In the genomic region with DNA sequence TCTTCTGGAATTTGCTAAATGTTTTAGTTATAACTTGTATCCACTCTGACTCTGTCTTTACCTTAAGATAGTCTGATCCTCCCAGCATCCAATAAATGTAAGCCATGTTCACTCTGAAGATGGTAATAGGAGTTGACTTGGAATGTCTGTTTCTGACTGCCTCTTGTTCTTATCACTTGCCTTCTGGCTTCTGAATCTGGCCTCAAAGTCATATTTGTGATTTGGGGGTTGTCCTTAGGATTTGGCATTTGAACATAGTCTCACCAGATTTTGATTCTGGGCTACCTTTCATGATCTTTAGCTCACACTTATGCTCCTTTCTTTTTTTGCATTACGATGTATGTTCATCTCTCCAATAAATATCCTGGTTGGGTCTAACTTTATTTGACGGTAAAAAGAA, we compare ENCODE assay signal across 32 cellular contexts.
DNase-seq lines count a peak whose midpoint lies in the region; ATAC-seq, FAIRE-seq and TF ChIP-seq lines count a peak whose summit lies in the region.
"Had no signal": no experiment of that assay in that cellular context is flagged by ENCODE, and none has a peak within 500 bp of the region (broad histone marks: within the 10 kb centered on the region; RNA-seq: fewer than 3 reads in every experiment).

No MANE protein-coding gene starts in this region.

- TF ChIP-seq CTCF in K562 (IDR thresholded peaks at IDR 0.05 in 2 of 3, conservative IDR thresholded peaks at IDR 0.05 in 1 of 3; ENCODE audit: insufficient read depth in 2 of 3, low read depth in 1 of 3, low read length in 3 of 3), result no peak
- no peak for TF ChIP-seq CTCF in CD8-positive, alpha-beta T cell (IDR thresholded peaks at IDR 0.05)

- no peak for TF ChIP-seq RAD21 in K562 (CRISPR knock-in tag; conservative IDR thresholded peaks at IDR 0.05 in 1 of 2, IDR thresholded peaks at IDR 0.05 in 1 of 2)

- no peak overlapping the region for H2AFZ ChIP-seq in K562 (ENCODE audit: low read depth, low read length)

- FAIRE-seq in K562 (lab: Jason Lieb, UNC), result peak; percentile 26
- FAIRE-seq: A204.1, A549, D721Med had no signal

- H3K9me3 ChIP-seq in K562 (replicated peaks; ENCODE audit: control insufficient read depth, insufficient read depth, low read depth, low read length), result no peaks in the 10 kb centered on the region
- no peaks in the 10 kb centered on the region for H3K9me3 ChIP-seq in CD8-positive, alpha-beta T cell (ENCODE audit: low read length)
- H3K9me3 ChIP-seq: A549, BE2C, BLaER1, Caco-2 had no signal

- H3K27me3 Mint-ChIP-seq in activated CD4-positive, alpha-beta T cell treated with anti-CD3 and anti-CD28 coated beads, Interleukin-2, amount 10 ng/mL, durations not matched to agents 24 days and 14 days, result peaks cover 5% of the 10 kb centered on the region
- peaks cover 2% of the 10 kb centered on the region for H3K27me3 Mint-ChIP-seq in CD8-positive, alpha-beta T cell (ENCODE audit: low read depth)
- H3K27me3 Mint-ChIP-seq: CD4-positive, CD25-positive, alpha-beta regulatory T cell had no signal

- TF ChIP-seq EP300 in K562 (IDR thresholded peaks at IDR 0.05; ENCODE audit: low read length), result no peak

- H3K9ac ChIP-seq in K562 (ENCODE audit: insufficient read depth in 1 of 2, low read depth in 2 of 2, low read length in 2 of 2), result no peak overlapping the region
- H3K9ac ChIP-seq: BLaER1; BLaER1 treated with 17β-estradiol and CSF1 and Interleukin-3, amounts not matched to agents 10 nM and 100 nM had no signal

- intact Hi-C loops in activated CD4-positive, alpha-beta T cell treated with anti-CD3 and anti-CD28 coated beads, Interleukin-2, amount 10 ng/mL, durations not matched to agents 24 days and 14 days (cut with micrococcal nuclease), result no loop called here
- intact Hi-C loops in K562 (cut with micrococcal nuclease), result no loop called here
- intact Hi-C loops in CD8-positive, alpha-beta T cell (cut with DNase I, micrococcal nuclease), result no loop called here

- no peaks in the 10 kb centered on the region for H3K9me3 Mint-ChIP-seq in activated CD4-positive, alpha-beta T cell treated with anti-CD3 and anti-CD28 coated beads, Interleukin-2, amount 10 ng/mL, durations not matched to agents 24 days and 14 days
- H3K9me3 Mint-ChIP-seq in CD8-positive, alpha-beta T cell, result no peaks in the 10 kb centered on the region
- H3K9me3 Mint-ChIP-seq: CD14-positive monocyte; CD4-positive, alpha-beta memory T cell; CD4-positive, alpha-beta T cell; CD8-positive, alpha-beta memory T cell had no signal

- H3K4me1 Mint-ChIP-seq in activated CD4-positive, alpha-beta T cell treated with anti-CD3 and anti-CD28 coated beads, Interleukin-2, amount 10 ng/mL, durations not matched to agents 24 days and 14 days, result no peaks in the 10 kb centered on the region
- H3K4me1 Mint-ChIP-seq in CD8-positive, alpha-beta T cell (ENCODE audit: low read depth), result no peaks in the 10 kb centered on the region
- H3K4me1 Mint-ChIP-seq: B cell; CD14-positive monocyte; CD4-positive, alpha-beta memory T cell; CD4-positive, CD25-positive, alpha-beta regulatory T cell; CD8-positive, alpha-beta memory T cell had no signal

- H3K9me1 ChIP-seq in K562 (ENCODE audit: control insufficient read depth, insufficient read depth, low read length), result no peaks in the 10 kb centered on the region

- H3K4me3 Mint-ChIP-seq in activated CD4-positive, alpha-beta T cell treated with anti-CD3 and anti-CD28 coated beads, Interleukin-2, amount 10 ng/mL, durations not matched to agents 24 days and 14 days, result no peak overlapping the region
- H3K4me3 Mint-ChIP-seq in CD8-positive, alpha-beta T cell, result no peak overlapping the region
- H3K4me3 Mint-ChIP-seq: B cell; CD14-positive monocyte; CD4-positive, alpha-beta memory T cell; CD4-positive, alpha-beta T cell; CD4-positive, CD25-positive, alpha-beta regulatory T cell; CD8-positive, alpha-beta memory T cell had no signal

- TF ChIP-seq POLR2A in K562 (conservative IDR thresholded peaks at IDR 0.05), result no peak

- H3K4me1 ChIP-seq in K562 (replicated peaks in 1 of 2; ENCODE audit: control insufficient read depth in 2 of 2, insufficient read depth in 2 of 2, low read length in 2 of 2), result no peaks in the 10 kb centered on the region; a peak in 1 of 5 replicates
- no peaks in the 10 kb centered on the region for H3K4me1 ChIP-seq in CD8-positive, alpha-beta T cell (ENCODE audit: insufficient read depth, low read length)
- H3K4me1 ChIP-seq: A549; BE2C; BLaER1; BLaER1 treated with 17β-estradiol and CSF1 and Interleukin-3, amounts not matched to agents 10 nM and 100 nM; Caco-2 had no signal

- no peaks in the 10 kb centered on the region for H3K36me3 Mint-ChIP-seq in activated CD4-positive, alpha-beta T cell treated with anti-CD3 and anti-CD28 coated beads, Interleukin-2, amount 10 ng/mL, durations not matched to agents 24 days and 14 days (ENCODE audit: low read depth)
- H3K36me3 Mint-ChIP-seq in CD8-positive, alpha-beta T cell, result no peaks in the 10 kb centered on the region
- H3K36me3 Mint-ChIP-seq: CD14-positive monocyte; CD4-positive, alpha-beta memory T cell; CD4-positive, CD25-positive, alpha-beta regulatory T cell; CD8-positive, alpha-beta memory T cell had no signal

- H3K4me2 ChIP-seq in K562 (ENCODE audit: insufficient read depth, low read length), result no peak overlapping the region
- H3K4me2 ChIP-seq: A549; BLaER1; BLaER1 treated with 17β-estradiol and CSF1 and Interleukin-3, amounts not matched to agents 10 nM and 100 nM had no signal

- no peaks in the 10 kb centered on the region for H3K36me3 ChIP-seq in K562 (ENCODE audit: control insufficient read depth, insufficient read depth, low read length)
- H3K36me3 ChIP-seq in CD8-positive, alpha-beta T cell (ENCODE audit: insufficient read depth, low read length), result no peaks in the 10 kb centered on the region
- H3K36me3 ChIP-seq: BE2C; BLaER1; BLaER1 treated with 17β-estradiol and CSF1 and Interleukin-3, amounts not matched to agents 10 nM and 100 nM had no signal

- no peaks in the 10 kb centered on the region for H4K20me1 ChIP-seq in K562 (replicated peaks; ENCODE audit: control insufficient read depth, insufficient read depth, low read length)
- H4K20me1 ChIP-seq: BLaER1; BLaER1 treated with 17β-estradiol and CSF1 and Interleukin-3, amounts not matched to agents 10 nM and 100 nM had no signal

- in situ Hi-C loops in K562 (cut with MboI), result no loop called here

- no peaks in the 10 kb centered on the region for H3K27me3 ChIP-seq in K562 (ENCODE audit: control insufficient read depth in 2 of 2, insufficient read depth in 2 of 2, low read length in 2 of 2)
- H3K27me3 ChIP-seq in CD8-positive, alpha-beta T cell (ENCODE audit: insufficient read depth, low read length), result no peaks in the 10 kb centered on the region
- H3K27me3 ChIP-seq: BE2C; BLaER1; BLaER1 treated with 17β-estradiol and CSF1 and Interleukin-3, amounts not matched to agents 10 nM and 100 nM had no signal

- no peak overlapping the region for H3K27ac Mint-ChIP-seq in activated CD4-positive, alpha-beta T cell treated with anti-CD3 and anti-CD28 coated beads, Interleukin-2, amount 10 ng/mL, durations not matched to agents 24 days and 14 days
- no peak overlapping the region for H3K27ac Mint-ChIP-seq in CD8-positive, alpha-beta T cell
- H3K27ac Mint-ChIP-seq: B cell; CD14-positive monocyte; CD4-positive, alpha-beta memory T cell; CD4-positive, alpha-beta T cell; CD4-positive, CD25-positive, alpha-beta regulatory T cell; CD8-positive, alpha-beta memory T cell had no signal

- WGBS in K562 (ENCODE audit: insufficient coverage, low coverage, missing lambda C conversion rate), result 81% methylated on average over 2 of the region's 2 CpGs

- BruUV-seq in K562 (replicated peaks; lab: Mats Ljungman, UMichigan), result no TSS peak

- H3K79me2 ChIP-seq in K562 (ENCODE audit: control insufficient read depth, insufficient read depth, low read length), result no peaks in the 10 kb centered on the region

- no peak overlapping the region for H3K4me3 ChIP-seq in K562
- no peak overlapping the region for H3K4me3 ChIP-seq in CD8-positive, alpha-beta T cell (ENCODE audit: low read depth, low read length)
- H3K4me3 ChIP-seq: A549; BLaER1; BLaER1 treated with 17β-estradiol and CSF1 and Interleukin-3, amounts not matched to agents 10 nM and 100 nM had no signal

- DNase-seq in activated CD4-positive, alpha-beta T cell treated with anti-CD3 and anti-CD28 coated beads, Interleukin-2, amount 10 ng/mL, durations not matched to agents 24 days and 14 days, result peak; percentile 13
- DNase-seq in activated CD4-positive, alpha-beta T cell treated with anti-CD3 and anti-CD28 coated beads for 48 hours, result no peak
- no peak for DNase-seq in K562 (ENCODE audit: extremely low read depth in 1 of 4, low spot score in 3 of 4)
- no peak for DNase-seq in CD8-positive, alpha-beta T cell
- DNase-seq: 8988T; ACHN; AML-193; BE2C; C1 segment of cervical spinal cord; Caco-2; Calu3; CD4-positive, alpha-beta memory T cell; CD4-positive, alpha-beta T cell; CD4-positive, CD25-positive, alpha-beta regulatory T cell; CD8-positive, alpha-beta memory T cell; COR-L47; DMS 273 treated with DMSO at 0.1 percent for 48 hours; DMS153; DMS53; DMS79; DMS79 treated with DMSO at 0.1 percent for 48 hours; DND-41; EL had no signal

- H3K27ac ChIP-seq in K562 (ENCODE audit: extremely low read depth, low read depth, low read length), result no peak overlapping the region
- no peak overlapping the region for H3K27ac ChIP-seq in CD8-positive, alpha-beta T cell (ENCODE audit: low read depth, low read length)
- H3K27ac ChIP-seq: 22Rv1; A549; BLaER1; BLaER1 treated with 17β-estradiol and CSF1 and Interleukin-3, amounts not matched to agents 10 nM and 100 nM; C4-2B had no signal

- POLR2A ChIA-PET in K562 (lab: Yijun Ruan, JAX), result no interaction called here
- POLR2A ChIA-PET in CD8-positive, alpha-beta T cell (lab: Charles Lee), result no interaction called here

- CTCF ChIA-PET in K562 (lab: Yijun Ruan, JAX; ENCODE audit: low intra/inter-chr PET ratio), result no interaction called here
- CTCF ChIA-PET in CD8-positive, alpha-beta T cell (lab: Charles Lee), result no interaction called here

- no peak for ATAC-seq in K562
- no peak for ATAC-seq in CD8-positive, alpha-beta T cell
- ATAC-seq: A549 had no signal

TF ChIP-seq in K562, 482 proteins besides CTCF, POLR2A, EP300 and RAD21 (continues in another document):
- TF ChIP-seq KDM1A (IDR thresholded peaks at IDR 0.05), result peak; percentile 84 to 89
- no peak for TF ChIP-seq THRA (IDR thresholded peaks at IDR 0.05)
- peak; percentile 17; the same call in 1 of the 2 replicates for TF ChIP-seq TEAD4 (IDR thresholded peaks at IDR 0.05; ENCODE audit: low read length)
- no peak for TF ChIP-seq TEAD4 (CRISPR knock-in tag; IDR thresholded peaks at IDR 0.05; ENCODE audit: borderline replicate concordance)
